ENCODE assay signal across 18 cellular contexts in genomic region chr5:180643191-180643851, GRCh38. TPM values are rescaled to one million over a fixed set of nuclear protein-coding genes. Genes with fewer than 3 reads are reported as not detected.
DNase-seq lines count a peak whose midpoint lies in the region; ATAC-seq and TF ChIP-seq lines count a peak whose summit lies in the region.
"Had no signal": no experiment of that assay in that cellular context is flagged by ENCODE, and none has a peak within 500 bp of the region (broad histone marks: within the 10 kb centered on the region; RNA-seq: fewer than 3 reads in every experiment).

No MANE protein-coding gene starts in this region.

- no peak overlapping the region for H3K23ac ChIP-seq in H9 (ENCODE audit: insufficient read length, low read depth, low read length)

- peaks cover 32% of the 10 kb centered on the region for H3K27me3 Mint-ChIP-seq in H9 (ENCODE audit: low read depth)

- H3K4me1 Mint-ChIP-seq in H9, result peaks cover 2 to 12% of the 10 kb centered on the region in 2 experiments

- H3K56ac ChIP-seq in H9 (ENCODE audit: insufficient read length, low read depth, low read length), result no peak overlapping the region

- H3T11ph ChIP-seq in H9 (ENCODE audit: low read length), result no peak overlapping the region

- no peaks in the 10 kb centered on the region for H3K4me1 ChIP-seq in H9 (ENCODE audit: insufficient read depth, low read length)
- H3K4me1 ChIP-seq: A549 had no signal

- TF ChIP-seq CTCF in H9 (conservative IDR thresholded peaks at IDR 0.05) (no peak), omental fat pad (IDR thresholded peaks at IDR 0.05) (no peak)

- H3K23me2 ChIP-seq in H9 (ENCODE audit: insufficient read length, low read depth, low read length, poor library complexity, severe bottlenecking), result no peaks in the 10 kb centered on the region

- H3K14ac ChIP-seq in H9 (ENCODE audit: insufficient read depth, low read length), result no peak overlapping the region; the same call in 1 of the 2 replicates

- no CpG with 5 or more reads among the region's 17 CpGs for WGBS in H9 (ENCODE audit: extremely low coverage, insufficient read length, low lambda C conversion rate)

- H3K79me1 ChIP-seq in H9 (ENCODE audit: insufficient read depth, low read depth, low read length, poor library complexity, severe bottlenecking), result no peaks in the 10 kb centered on the region

- no peak overlapping the region for H2BK120ac ChIP-seq in H9 (ENCODE audit: low read depth, low read length, poor library complexity, severe bottlenecking)

- no peak overlapping the region for H2AFZ ChIP-seq in H9 (ENCODE audit: low read length)

- H3K27me3 ChIP-seq in H9 (ENCODE audit: insufficient read depth, low read length), result peaks cover 7% of the 10 kb centered on the region; the same call in 1 of the 2 replicates

- H2BK12ac ChIP-seq in H9 (ENCODE audit: insufficient read length, low read depth, low read length), result no peak overlapping the region

- no peak overlapping the region for H3K4me2 ChIP-seq in H9 (ENCODE audit: insufficient read depth, insufficient read length, low read length)
- H3K4me2 ChIP-seq: A549 had no signal

- no peak overlapping the region for H2BK20ac ChIP-seq in H9 (ENCODE audit: low read depth, low read length, poor library complexity, severe bottlenecking)

- DNase-seq in activated effector memory CD4-positive, alpha-beta T cell treated with anti-CD3 and anti-CD28 coated beads, Interleukin-2, amount 50 U/mL, for 16 hours, result peak; percentile 36
- no peak for DNase-seq in activated effector memory CD4-positive, alpha-beta T cell treated with Interleukin-2 at 50 U/mL for 16 hours
- DNase-seq in H9 (peak; percentile 21), iPS-NIHi11 (ENCODE audit: low spot score) (peak; percentile 20), omental fat pad (ENCODE audit: low spot score) (peak; percentile 8), globus pallidus (ENCODE audit: low spot score) (no peak), Ammon's horn (ENCODE audit: low spot score) (no peak)
- DNase-seq: CD4-positive, CD25-positive, alpha-beta regulatory T cell; KBM-7; NCI-H1048; NCI-H1694; NCI-H2107; NCI-H226; NCI-H526 treated with DMSO at 0.1 percent for 48 hours had no signal

- no peak overlapping the region for H4K91ac ChIP-seq in H9 (ENCODE audit: insufficient read length, low read depth, low read length)

- H2BK15ac ChIP-seq in H9 (ENCODE audit: low read depth, low read length), result no peak overlapping the region

- H3K27ac Mint-ChIP-seq in H9, result no peak overlapping the region
- H3K27ac Mint-ChIP-seq: CD4-positive, CD25-positive, alpha-beta regulatory T cell had no signal

- H3K9me3 Mint-ChIP-seq in H9, result no peaks in the 10 kb centered on the region; a peak in 1 of 5 replicates

- H3K36me3 Mint-ChIP-seq in H9 (ENCODE audit: insufficient read depth in 1 of 3, low read depth in 3 of 3), result peaks cover 0 to 2% (median 0%) of the 10 kb centered on the region in 3 experiments; a peak in 3 of 7 replicates

- no peaks in the 10 kb centered on the region for H3K9me3 ChIP-seq in H9 (ENCODE audit: control insufficient read depth, low read depth, low read length)
- H3K9me3 ChIP-seq: A549 had no signal

- H3K18ac ChIP-seq in H9 (ENCODE audit: insufficient read length, low read depth, low read length), result no peak overlapping the region

- no peak overlapping the region for H4K5ac ChIP-seq in H9 (ENCODE audit: insufficient read length, low read depth, low read length)

- H2BK5ac ChIP-seq in H9 (ENCODE audit: insufficient read length, low read length), result no peak overlapping the region

- H2AK5ac ChIP-seq in H9 (ENCODE audit: insufficient read length, low read length), result no peak overlapping the region

- no peak overlapping the region for H3K27ac ChIP-seq in H9 (ENCODE audit: insufficient read length, low read depth, low read length)
- H3K27ac ChIP-seq: A549 had no signal

- no peak overlapping the region for H4K8ac ChIP-seq in H9 (replicated peaks; ENCODE audit: insufficient read length, low read depth, low read length)

- no peak for ATAC-seq in omental fat pad (ENCODE audit: low FRiP score)
- no peak for ATAC-seq in HG03460 (IDR thresholded peaks at IDR 0.05; ENCODE audit: unreplicated experiment)
- ATAC-seq: A549, GM12878 had no signal

- H3K9ac ChIP-seq in H9 (ENCODE audit: extremely low read depth, insufficient read length, low read length), result no peak overlapping the region

- H4K20me1 ChIP-seq in H9 (ENCODE audit: control insufficient read depth, insufficient read depth, insufficient read length), result no peaks in the 10 kb centered on the region

- no peak overlapping the region for H3K4ac ChIP-seq in H9 (ENCODE audit: low read depth, low read length)

- no peaks in the 10 kb centered on the region for H3K79me2 ChIP-seq in H9 (ENCODE audit: insufficient read depth, low read length)

- H3K4me3 Mint-ChIP-seq in H9, result no peak overlapping the region

RNA-seq across cellular contexts. Expression of gene FLT4, which starts 6.1 kb away (rescaled TPM):
- total RNA-seq in H9 (2021) (6.1 and 6.3 TPM in 2 replicates), omental fat pad (10 to 100 TPM in 2 of 4 donors, 1 to 10 TPM in 2; 8.9 to 50.6 (median 15.4) TPM)
- total RNA-seq: GM12878 had no signal

RNA-seq across cellular contexts. Expression of gene SCGB3A1, which starts 52.0 kb away (rescaled TPM):
- total RNA-seq in H9 (2021) (not detected in 2 replicates), omental fat pad (not detected)
- total RNA-seq: CD4-positive, CD25-positive, alpha-beta regulatory T cell; G401 had no signal

Comparison
In these comparisons a context has a peak if more than half of its experiments do, and no peak if none do; other contexts are left out.
1. DNase-seq: peak in activated effector memory CD4-positive, alpha-beta T cell treated with anti-CD3 and anti-CD28 coated beads, Interleukin-2, amount 50 U/mL, for 16 hours (single experiment), H9 (single experiment), iPS-NIHi11 (single experiment) and omental fat pad (single experiment); none in activated effector memory CD4-positive, alpha-beta T cell treated with Interleukin-2 at 50 U/mL for 16 hours (single experiment), globus pallidus (single experiment) and Ammon's horn (single experiment).